ENCODE assay signal across 9 cellular contexts in the genomic region with DNA sequence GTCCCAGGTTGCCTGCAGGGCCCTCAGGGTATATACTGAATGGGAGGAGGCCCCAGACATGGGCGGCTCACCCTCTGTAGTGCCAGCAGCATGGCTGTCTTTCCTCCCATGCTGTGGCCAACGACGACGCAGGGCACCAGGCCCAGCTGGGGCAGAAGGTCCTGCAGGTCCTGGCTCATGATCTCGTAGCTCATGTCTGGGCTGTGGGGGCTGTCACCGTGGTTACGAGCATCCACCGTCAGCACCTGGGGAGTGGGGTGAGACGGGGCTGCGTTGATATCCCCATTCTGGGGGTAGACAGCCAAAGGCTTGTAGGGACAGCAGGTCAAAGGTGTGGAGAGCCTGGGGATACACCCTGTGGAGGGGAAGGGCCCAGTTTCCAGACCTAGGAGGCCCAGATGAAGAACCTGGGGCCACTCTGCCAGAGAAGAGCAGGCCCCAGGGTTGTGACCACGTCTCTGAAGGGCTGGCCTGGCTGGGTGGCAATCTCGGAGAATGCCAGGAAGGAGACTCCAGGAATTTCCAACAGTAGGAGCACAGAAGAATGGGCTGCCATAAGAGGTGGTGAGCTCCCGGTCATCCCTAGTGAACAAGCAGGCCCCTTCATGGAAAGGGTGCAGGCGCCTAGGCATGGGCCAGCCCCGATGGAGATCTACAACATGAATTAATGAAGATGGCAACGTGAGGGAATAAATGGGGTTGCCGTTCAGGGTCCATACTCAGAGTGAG. TPM values are rescaled to one million over a fixed set of nuclear protein-coding genes. Genes with fewer than 3 reads are reported as not detected.
A peak's percentile ranks its signal among the peaks of the same experiment; 100 is the strongest.
DNase-seq lines count a peak whose midpoint lies in the region; ATAC-seq and TF ChIP-seq lines count a peak whose summit lies in the region.
"Had no signal": no experiment of that assay in that cellular context is flagged by ENCODE, and none has a peak within 500 bp of the region (broad histone marks: within the 10 kb centered on the region; RNA-seq: fewer than 3 reads in every experiment).

No MANE protein-coding gene starts in this region.

- H3K9me3 Mint-ChIP-seq in activated T-cell treated with anti-CD3 and anti-CD28 coated beads, Interleukin-2, amount 50 U/mL, for 72 hours: no peaks in the 10 kb centered on the region

- peaks cover 6 to 11% of the 10 kb centered on the region in 2 donors for H3K36me3 ChIP-seq in ascending aorta
- H3K36me3 ChIP-seq in liver (ENCODE audit: control insufficient read depth in 4 of 4, insufficient read depth in 3 of 4, low read depth in 1 of 4, low read length in 3 of 4): peaks cover 0 to 15% (median under 1%) of the 10 kb centered on the region in 4 donors
- H3K36me3 ChIP-seq in thyroid gland: peaks cover 17 to 18% of the 10 kb centered on the region in 2 donors

- H3K4me3 Mint-ChIP-seq in activated T-cell treated with anti-CD3 and anti-CD28 coated beads, Interleukin-2, amount 50 U/mL, for 72 hours: peak overlapping the region; percentile 91 to 96

- H3K4me1 ChIP-seq in ascending aorta (peaks cover 9 to 16% of the 10 kb centered on the region in 2 donors), liver (ENCODE audit: control insufficient read depth in 4 of 4, insufficient read depth in 4 of 4, low read length in 3 of 4) (peaks cover 0 to 20% (median 10%) of the 10 kb centered on the region in 4 donors), thyroid gland (peaks cover 40 to 60% of the 10 kb centered on the region in 2 donors)

- no peak overlapping the region for H3K9ac ChIP-seq in liver (ENCODE audit: low read depth in 1 of 2, low read length in 2 of 2)

- DNase-seq in activated T-cell treated with anti-CD3 and anti-CD28 coated beads, Interleukin-2, amount 50 U/mL, for 72 hours: peak in 1 of 2 donors; percentile 6
- no peak for DNase-seq in activated T-cell treated with anti-CD3 and anti-CD28 coated beads, Interleukin-2, amount 50 U/mL, for 48 hours
- DNase-seq in ascending aorta (ENCODE audit: low spot score in 2 of 2) (no peak), thyroid gland (no peak), D341Med (ENCODE audit: low spot score) (no peak), head of caudate nucleus (no peak)
- DNase-seq: DMS79 treated with DMSO at 0.1 percent for 48 hours had no signal

- ATAC-seq in activated T-cell treated with anti-CD3 and anti-CD28 coated beads, Interleukin-2, amount 50 U/mL, for 72 hours (replicated peaks in 1 of 2): no peak
- ATAC-seq in GM21619 (IDR thresholded peaks at IDR 0.05; ENCODE audit: unreplicated experiment): no peak

- peak overlapping the region; percentile 82 for H3K27ac Mint-ChIP-seq in activated T-cell treated with anti-CD3 and anti-CD28 coated beads, Interleukin-2, amount 50 U/mL, for 72 hours

- TF ChIP-seq POLR2A in thyroid gland (IDR thresholded peaks at IDR 0.05): no peak

- H3K4me3 ChIP-seq in ascending aorta (peak overlapping the region; percentile 83 to 89), liver (ENCODE audit: low read depth in 1 of 3, low read length in 3 of 3) (peak overlapping the region in 2 of 3 donors; percentile 69 to 91), thyroid gland (replicated peaks in 1 of 3) (peak overlapping the region in 2 of 3 donors; percentile 79 to 87)

- no peaks in the 10 kb centered on the region for H3K36me3 Mint-ChIP-seq in activated T-cell treated with anti-CD3 and anti-CD28 coated beads, Interleukin-2, amount 50 U/mL, for 72 hours (ENCODE audit: insufficient read depth in 2 of 2)

- H3K27ac ChIP-seq in ascending aorta: peak overlapping the region; percentile 82 to 92
- H3K27ac ChIP-seq in liver (ENCODE audit: low read depth in 1 of 2, low read length in 2 of 2): peak overlapping the region in 1 of 2 donors; percentile 97
- peak overlapping the region in 2 of 3 donors; percentile 44 to 98 for H3K27ac ChIP-seq in thyroid gland

- no peak for TF ChIP-seq RAD21 in liver (IDR thresholded peaks at IDR 0.05)

- H3K9me3 ChIP-seq in ascending aorta (no peaks in the 10 kb centered on the region), liver (ENCODE audit: control insufficient read depth in 4 of 4, low read length in 3 of 4) (no peaks in the 10 kb centered on the region), thyroid gland (no peaks in the 10 kb centered on the region)

- WGBS in liver: 73% methylated on average over 17 of the region's 17 CpGs
- 71 to 79% methylated on average over 9 to 15 of the region's 17 CpGs for WGBS in thyroid gland, 2 donors

- intact Hi-C loops in ascending aorta (cut with DNase I): loop anchor here (5.0 kb wide), 1 partner anchor 115 kb away; no protein-coding TSS in a partner anchor
- intact Hi-C loops in thyroid gland (cut with DNase I): loop anchor here (5.0 kb wide), 1 partner anchor 115 kb away; no protein-coding TSS in a partner anchor
- intact Hi-C loops in head of caudate nucleus (cut with DNase I): loop anchor here (5.0 kb wide), 1 partner anchor 105 kb away; a partner anchor contains a TSS

- H3K27me3 Mint-ChIP-seq in activated T-cell treated with anti-CD3 and anti-CD28 coated beads, Interleukin-2, amount 50 U/mL, for 72 hours (ENCODE audit: low read depth): no peaks in the 10 kb centered on the region

- H3K4me1 Mint-ChIP-seq in activated T-cell treated with anti-CD3 and anti-CD28 coated beads, Interleukin-2, amount 50 U/mL, for 72 hours (ENCODE audit: low read depth): peaks cover 34% of the 10 kb centered on the region

- H3K27me3 ChIP-seq in ascending aorta (no peaks in the 10 kb centered on the region), liver (ENCODE audit: control insufficient read depth in 4 of 4, insufficient read depth in 4 of 4, low read length in 3 of 4) (no peaks in the 10 kb centered on the region), thyroid gland (no peaks in the 10 kb centered on the region)

- no peak for TF ChIP-seq CTCF in ascending aorta (IDR thresholded peaks at IDR 0.05)
- TF ChIP-seq CTCF in liver (IDR thresholded peaks at IDR 0.05; ENCODE audit: low read depth, low read length, missing input control): no peak
- TF ChIP-seq CTCF in thyroid gland (IDR thresholded peaks at IDR 0.05): no peak

TF ChIP-seq in liver, 16 proteins besides CTCF, POLR2A, EP300 and RAD21 (continues in another document):
- TF ChIP-seq SP1 (IDR thresholded peaks at IDR 0.05) (no peak), RXRA (IDR thresholded peaks at IDR 0.05) (no peak), JUND (IDR thresholded peaks at IDR 0.05) (no peak), GABPA (IDR thresholded peaks at IDR 0.05 in 1 of 2, conservative IDR thresholded peaks at IDR 0.05 in 1 of 2) (no peak), TAF1 (conservative IDR thresholded peaks at IDR 0.05) (no peak), HNF4A (conservative IDR thresholded peaks at IDR 0.05) (no peak), EGR1 (IDR thresholded peaks at IDR 0.05; ENCODE audit: low read depth in 2 of 2) (no peak)
- TF ChIP-seq, protein P1, sequence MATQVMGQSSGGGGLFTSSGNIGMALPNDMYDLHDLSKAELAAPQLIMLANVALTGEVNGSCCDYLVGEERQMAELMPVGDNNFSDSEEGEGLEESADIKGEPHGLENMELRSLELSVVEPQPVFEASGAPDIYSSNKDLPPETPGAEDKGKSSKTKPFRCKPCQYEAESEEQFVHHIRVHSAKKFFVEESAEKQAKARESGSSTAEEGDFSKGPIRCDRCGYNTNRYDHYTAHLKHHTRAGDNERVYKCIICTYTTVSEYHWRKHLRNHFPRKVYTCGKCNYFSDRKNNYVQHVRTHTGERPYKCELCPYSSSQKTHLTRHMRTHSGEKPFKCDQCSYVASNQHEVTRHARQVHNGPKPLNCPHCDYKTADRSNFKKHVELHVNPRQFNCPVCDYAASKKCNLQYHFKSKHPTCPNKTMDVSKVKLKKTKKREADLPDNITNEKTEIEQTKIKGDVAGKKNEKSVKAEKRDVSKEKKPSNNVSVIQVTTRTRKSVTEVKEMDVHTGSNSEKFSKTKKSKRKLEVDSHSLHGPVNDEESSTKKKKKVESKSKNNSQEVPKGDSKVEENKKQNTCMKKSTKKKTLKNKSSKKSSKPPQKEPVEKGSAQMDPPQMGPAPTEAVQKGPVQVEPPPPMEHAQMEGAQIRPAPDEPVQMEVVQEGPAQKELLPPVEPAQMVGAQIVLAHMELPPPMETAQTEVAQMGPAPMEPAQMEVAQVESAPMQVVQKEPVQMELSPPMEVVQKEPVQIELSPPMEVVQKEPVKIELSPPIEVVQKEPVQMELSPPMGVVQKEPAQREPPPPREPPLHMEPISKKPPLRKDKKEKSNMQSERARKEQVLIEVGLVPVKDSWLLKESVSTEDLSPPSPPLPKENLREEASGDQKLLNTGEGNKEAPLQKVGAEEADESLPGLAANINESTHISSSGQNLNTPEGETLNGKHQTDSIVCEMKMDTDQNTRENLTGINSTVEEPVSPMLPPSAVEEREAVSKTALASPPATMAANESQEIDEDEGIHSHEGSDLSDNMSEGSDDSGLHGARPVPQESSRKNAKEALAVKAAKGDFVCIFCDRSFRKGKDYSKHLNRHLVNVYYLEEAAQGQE (IDR thresholded peaks at IDR 0.05): no peak

RNA-seq across cellular contexts. Expression of a gene that starts 0.9 kb away (rescaled TPM):
- total RNA-seq in activated T-cell treated with anti-CD3 and anti-CD28 coated beads, Interleukin-2, amount 50 U/mL, for 72 hours: 10 to 100 TPM; 10.2 to 12.2 TPM
- total RNA-seq in ascending aorta: 55.7 TPM
- total RNA-seq in liver: 1 to 10 TPM; 5.1 to 5.9 TPM
- 1 to 10 TPM; 7.4 to 7.6 TPM for polyA plus RNA-seq in liver
- 10 to 100 TPM; 39.5 to 75.8 (median 67.1) TPM for total RNA-seq in thyroid gland

RNA-seq across cellular contexts. Expression of a gene that starts 18.2 kb away (rescaled TPM):
- 10 to 100 TPM; 28.6 to 37.5 TPM for total RNA-seq in activated T-cell treated with anti-CD3 and anti-CD28 coated beads, Interleukin-2, amount 50 U/mL, for 72 hours
- total RNA-seq in ascending aorta: 13.1 TPM
- total RNA-seq in liver: 1 to 10 TPM in 1 of 2 donors, under 1 TPM in 1; 0.79 to 1.9 TPM
- polyA plus RNA-seq in liver: 1 to 10 TPM in 1 of 2 donors, under 1 TPM in 1; 0.49 to 1.4 TPM
- total RNA-seq in thyroid gland: 1 to 10 TPM; 4.4 to 9.5 (median 7.2) TPM

RNA-seq across cellular contexts. Expression of a gene that starts 32.4 kb away (rescaled TPM):
- not detected for total RNA-seq in activated T-cell treated with anti-CD3 and anti-CD28 coated beads, Interleukin-2, amount 50 U/mL, for 72 hours
- not detected for total RNA-seq in ascending aorta
- total RNA-seq in liver: 10 to 100 TPM in 1 of 2 donors, 1 to 10 TPM in 1; 3.6 to 21.1 TPM
- 10 to 100 TPM; 24.7 to 43.0 TPM for polyA plus RNA-seq in liver
- 100 to 1,000 TPM; 249 to 330 (median 288) TPM for total RNA-seq in thyroid gland

RNA-seq across cellular contexts. Expression of a gene that starts 54.3 kb away (rescaled TPM):
- 10 to 100 TPM; 87.0 to 90.9 TPM for total RNA-seq in activated T-cell treated with anti-CD3 and anti-CD28 coated beads, Interleukin-2, amount 50 U/mL, for 72 hours
- total RNA-seq in ascending aorta: 5.6 TPM
- 10 to 100 TPM; 19.1 to 33.4 TPM for total RNA-seq in liver
- 10 to 100 TPM; 42.2 to 52.6 TPM for polyA plus RNA-seq in liver
- total RNA-seq in thyroid gland: 10 to 100 TPM; 58.3 to 78.0 (median 64.9) TPM

RNA-seq across cellular contexts. Expression of a gene that starts 54.4 kb away (rescaled TPM):
- total RNA-seq in activated T-cell treated with anti-CD3 and anti-CD28 coated beads, Interleukin-2, amount 50 U/mL, for 72 hours: 1 to 10 TPM; 4.3 to 5.8 TPM
- total RNA-seq in ascending aorta: 16.0 TPM
- 1 to 10 TPM; 2.1 to 2.3 TPM for total RNA-seq in liver
- polyA plus RNA-seq in liver: 1 to 10 TPM; 7.4 to 8.7 TPM
- 10 to 100 TPM in 3 of 4 donors, 1 to 10 TPM in 1; 9.0 to 19.1 (median 14.8) TPM for total RNA-seq in thyroid gland

Comparison
In these comparisons a context has a peak if more than half of its experiments do, and no peak if none do; other contexts are left out.
1. RNA of a gene that starts 32.4 kb away (total RNA-seq): 249 to 330 TPM in thyroid gland; 3.6 to 21.1 TPM in liver, not detected in activated T-cell treated with anti-CD3 and anti-CD28 coated beads, Interleukin-2, amount 50 U/mL, for 72 hours and not detected in ascending aorta (single experiment); every median in the first group is over 10 times any median in the second.
2. Peak in every context shown above with its lines, with median percentiles within 50 percentile points of each other: H3K4me3 ChIP-seq.